In the genomic region with DNA sequence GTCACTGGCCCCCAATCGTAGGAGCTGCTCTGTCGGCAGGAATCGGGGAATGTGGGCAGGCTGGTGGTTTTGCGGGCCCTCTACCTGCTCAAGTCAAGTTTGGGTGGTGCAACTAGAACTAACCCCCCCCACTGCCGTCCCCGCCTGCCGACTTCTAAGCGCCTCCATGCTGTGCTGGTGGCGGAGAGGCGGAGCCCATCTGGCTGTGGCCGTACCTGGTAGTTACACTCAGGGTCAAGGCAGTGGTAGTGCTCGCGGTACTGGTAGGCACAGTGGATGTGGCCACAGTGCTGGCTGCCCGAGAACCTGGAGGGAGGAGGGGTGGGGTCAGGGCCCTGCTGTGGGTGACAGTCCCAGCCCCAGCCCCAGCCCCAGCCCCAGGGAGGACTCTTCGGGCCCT, we compare ENCODE assay signal across 23 cellular contexts.
"Had no signal": no experiment of that assay in that cellular context is flagged by ENCODE, and none has a peak within 500 bp of the region (broad histone marks: within the 10 kb centered on the region; RNA-seq: fewer than 3 reads in every experiment).

No MANE protein-coding gene starts in this region.

- H3K4me1 Mint-ChIP-seq: naive B cell had no signal

- H3K4me3 Mint-ChIP-seq: effector memory CD8-positive, alpha-beta T cell; nephron had no signal

- ATAC-seq: effector memory CD8-positive, alpha-beta T cell; sciatic nerve had no signal

- DNase-seq: effector memory CD8-positive, alpha-beta T cell; esophagus squamous epithelium; foreskin fibroblast; kidney; left cardiac atrium; left ventricle myocardium inferior; midbrain; naive B cell; retina; stimulated activated CD4-positive, alpha-beta T cell treated with anti-CD3 and anti-CD28 coated beads, Interleukin-2, amount 100 ng/mL, for 24 hours; stimulated activated CD4-positive, alpha-beta T cell treated with anti-CD3 and anti-CD28 coated beads, Interleukin-4, amount 100 ng/mL, for 4 hours; stimulated activated naive CD4-positive, alpha-beta T cell; thyroid gland; upper lobe of left lung had no signal

- H3K4me3 ChIP-seq: esophagus squamous epithelium, left ventricle myocardium inferior, lung, prostate gland, skin epidermis, suprapubic skin, thyroid gland, upper lobe of left lung, vagina had no signal

- H3K27ac Mint-ChIP-seq: naive B cell, nephron had no signal

- H3K9me3 ChIP-seq: esophagus squamous epithelium, left ventricle myocardium inferior, prostate gland, suprapubic skin, thyroid gland, upper lobe of left lung, vagina had no signal

- H3K9me3 Mint-ChIP-seq: effector memory CD8-positive, alpha-beta T cell; naive B cell; nephron had no signal

- H3K27ac ChIP-seq: epithelial cell of prostate, esophagus squamous epithelium, left ventricle myocardium inferior, parathyroid adenoma, suprapubic skin, thyroid gland, vagina had no signal

- H3K27me3 ChIP-seq: esophagus squamous epithelium, suprapubic skin, thyroid gland, upper lobe of left lung, vagina had no signal

- H3K36me3 Mint-ChIP-seq: naive B cell had no signal

- H3K4me1 ChIP-seq: esophagus squamous epithelium, parathyroid adenoma, suprapubic skin, vagina had no signal
